Comparison of ENCODE assay signal across 2 cellular contexts in the genomic region with DNA sequence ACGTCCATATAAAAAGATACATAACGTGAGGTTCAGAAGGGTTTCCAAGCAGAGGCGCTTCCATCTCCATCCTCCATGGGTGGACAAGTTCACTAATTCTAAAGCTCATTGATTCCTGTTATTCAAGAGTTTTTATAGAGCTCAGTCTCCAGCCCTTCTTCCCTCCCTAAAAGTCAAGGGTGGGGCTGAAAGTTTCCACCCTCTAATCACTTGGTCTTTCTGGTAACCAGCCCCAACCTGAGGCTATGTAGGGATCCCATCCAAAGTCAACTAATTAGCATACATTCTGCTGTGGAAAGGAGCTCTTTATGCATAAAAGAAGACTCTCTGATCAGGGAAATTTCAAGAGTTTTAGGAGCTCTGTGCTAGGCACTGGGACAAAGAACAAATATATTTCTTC.
TF ChIP-seq lines count a peak whose summit lies in the region.

No MANE protein-coding gene starts in this region.

TF ChIP-seq in SK-N-SH, 30 proteins besides CTCF, POLR2A, EP300 and RAD21:
- TF ChIP-seq EZH2phosphoT487 (IDR thresholded peaks at IDR 0.05; ENCODE audit: borderline replicate concordance, low read depth): no peak
- no peak for TF ChIP-seq CHD2 (IDR thresholded peaks at IDR 0.05; ENCODE audit: low read length, partially characterized antibody)
- TF ChIP-seq USF2 (IDR thresholded peaks at IDR 0.05; ENCODE audit: borderline replicate concordance, low read depth, low read length): no peak
- no peak for TF ChIP-seq FOSL2 (IDR thresholded peaks at IDR 0.05; ENCODE audit: borderline replicate concordance, low read depth)
- no peak for TF ChIP-seq RFX5 (IDR thresholded peaks at IDR 0.05; ENCODE audit: low read length)
- no peak for TF ChIP-seq NRF1 (IDR thresholded peaks at IDR 0.05; ENCODE audit: low read depth, low read length)
- TF ChIP-seq MXI1 (IDR thresholded peaks at IDR 0.05; ENCODE audit: low read depth, low read length): no peak
TF ChIP-seq in SK-N-SH: peak in this region for 0.

TF ChIP-seq in SK-N-SH treated with all-trans-retinoic acid at 6 μM for 48 hours, 23 proteins besides CTCF, POLR2A, EP300 and RAD21:
- TF ChIP-seq TCF4 (CRISPR knock-in tag; IDR thresholded peaks at IDR 0.05; ENCODE audit: borderline replicate concordance): no peak
- no peak for TF ChIP-seq ARNTL (CRISPR knock-in tag; IDR thresholded peaks at IDR 0.05; ENCODE audit: borderline replicate concordance, low read depth)
- no peak for TF ChIP-seq PPARA (CRISPR knock-in tag; IDR thresholded peaks at IDR 0.05; ENCODE audit: borderline replicate concordance)
- TF ChIP-seq CREB5 (CRISPR knock-in tag; IDR thresholded peaks at IDR 0.05; ENCODE audit: low read depth): no peak
- no peak for TF ChIP-seq ZNF565 (CRISPR knock-in tag; conservative IDR thresholded peaks at IDR 0.05; ENCODE audit: low read depth)
- TF ChIP-seq POU6F1 (CRISPR knock-in tag; IDR thresholded peaks at IDR 0.05; ENCODE audit: borderline replicate concordance, low read depth): no peak
- TF ChIP-seq RARB (CRISPR knock-in tag; IDR thresholded peaks at IDR 0.05): no peak
- TF ChIP-seq ZFP3 (CRISPR knock-in tag; IDR thresholded peaks at IDR 0.05): no peak
- TF ChIP-seq ZFP30 (CRISPR knock-in tag; IDR thresholded peaks at IDR 0.05): no peak
- TF ChIP-seq GLIS3 (CRISPR knock-in tag; IDR thresholded peaks at IDR 0.05): no peak
- TF ChIP-seq TSHZ2 (CRISPR knock-in tag; IDR thresholded peaks at IDR 0.05): no peak
- TF ChIP-seq ZNF8 (CRISPR knock-in tag; IDR thresholded peaks at IDR 0.05): no peak
